Comparison of ENCODE assay signal across 1 cellular context in genomic region chr14:58549358-58549757, GRCh38.
TF ChIP-seq lines count a peak whose summit lies in the region.

No MANE protein-coding gene starts in this region.

TF ChIP-seq in GM23338, 12 proteins besides CTCF, POLR2A, EP300 and RAD21 (continued from another document):
- TF ChIP-seq, protein P1, sequence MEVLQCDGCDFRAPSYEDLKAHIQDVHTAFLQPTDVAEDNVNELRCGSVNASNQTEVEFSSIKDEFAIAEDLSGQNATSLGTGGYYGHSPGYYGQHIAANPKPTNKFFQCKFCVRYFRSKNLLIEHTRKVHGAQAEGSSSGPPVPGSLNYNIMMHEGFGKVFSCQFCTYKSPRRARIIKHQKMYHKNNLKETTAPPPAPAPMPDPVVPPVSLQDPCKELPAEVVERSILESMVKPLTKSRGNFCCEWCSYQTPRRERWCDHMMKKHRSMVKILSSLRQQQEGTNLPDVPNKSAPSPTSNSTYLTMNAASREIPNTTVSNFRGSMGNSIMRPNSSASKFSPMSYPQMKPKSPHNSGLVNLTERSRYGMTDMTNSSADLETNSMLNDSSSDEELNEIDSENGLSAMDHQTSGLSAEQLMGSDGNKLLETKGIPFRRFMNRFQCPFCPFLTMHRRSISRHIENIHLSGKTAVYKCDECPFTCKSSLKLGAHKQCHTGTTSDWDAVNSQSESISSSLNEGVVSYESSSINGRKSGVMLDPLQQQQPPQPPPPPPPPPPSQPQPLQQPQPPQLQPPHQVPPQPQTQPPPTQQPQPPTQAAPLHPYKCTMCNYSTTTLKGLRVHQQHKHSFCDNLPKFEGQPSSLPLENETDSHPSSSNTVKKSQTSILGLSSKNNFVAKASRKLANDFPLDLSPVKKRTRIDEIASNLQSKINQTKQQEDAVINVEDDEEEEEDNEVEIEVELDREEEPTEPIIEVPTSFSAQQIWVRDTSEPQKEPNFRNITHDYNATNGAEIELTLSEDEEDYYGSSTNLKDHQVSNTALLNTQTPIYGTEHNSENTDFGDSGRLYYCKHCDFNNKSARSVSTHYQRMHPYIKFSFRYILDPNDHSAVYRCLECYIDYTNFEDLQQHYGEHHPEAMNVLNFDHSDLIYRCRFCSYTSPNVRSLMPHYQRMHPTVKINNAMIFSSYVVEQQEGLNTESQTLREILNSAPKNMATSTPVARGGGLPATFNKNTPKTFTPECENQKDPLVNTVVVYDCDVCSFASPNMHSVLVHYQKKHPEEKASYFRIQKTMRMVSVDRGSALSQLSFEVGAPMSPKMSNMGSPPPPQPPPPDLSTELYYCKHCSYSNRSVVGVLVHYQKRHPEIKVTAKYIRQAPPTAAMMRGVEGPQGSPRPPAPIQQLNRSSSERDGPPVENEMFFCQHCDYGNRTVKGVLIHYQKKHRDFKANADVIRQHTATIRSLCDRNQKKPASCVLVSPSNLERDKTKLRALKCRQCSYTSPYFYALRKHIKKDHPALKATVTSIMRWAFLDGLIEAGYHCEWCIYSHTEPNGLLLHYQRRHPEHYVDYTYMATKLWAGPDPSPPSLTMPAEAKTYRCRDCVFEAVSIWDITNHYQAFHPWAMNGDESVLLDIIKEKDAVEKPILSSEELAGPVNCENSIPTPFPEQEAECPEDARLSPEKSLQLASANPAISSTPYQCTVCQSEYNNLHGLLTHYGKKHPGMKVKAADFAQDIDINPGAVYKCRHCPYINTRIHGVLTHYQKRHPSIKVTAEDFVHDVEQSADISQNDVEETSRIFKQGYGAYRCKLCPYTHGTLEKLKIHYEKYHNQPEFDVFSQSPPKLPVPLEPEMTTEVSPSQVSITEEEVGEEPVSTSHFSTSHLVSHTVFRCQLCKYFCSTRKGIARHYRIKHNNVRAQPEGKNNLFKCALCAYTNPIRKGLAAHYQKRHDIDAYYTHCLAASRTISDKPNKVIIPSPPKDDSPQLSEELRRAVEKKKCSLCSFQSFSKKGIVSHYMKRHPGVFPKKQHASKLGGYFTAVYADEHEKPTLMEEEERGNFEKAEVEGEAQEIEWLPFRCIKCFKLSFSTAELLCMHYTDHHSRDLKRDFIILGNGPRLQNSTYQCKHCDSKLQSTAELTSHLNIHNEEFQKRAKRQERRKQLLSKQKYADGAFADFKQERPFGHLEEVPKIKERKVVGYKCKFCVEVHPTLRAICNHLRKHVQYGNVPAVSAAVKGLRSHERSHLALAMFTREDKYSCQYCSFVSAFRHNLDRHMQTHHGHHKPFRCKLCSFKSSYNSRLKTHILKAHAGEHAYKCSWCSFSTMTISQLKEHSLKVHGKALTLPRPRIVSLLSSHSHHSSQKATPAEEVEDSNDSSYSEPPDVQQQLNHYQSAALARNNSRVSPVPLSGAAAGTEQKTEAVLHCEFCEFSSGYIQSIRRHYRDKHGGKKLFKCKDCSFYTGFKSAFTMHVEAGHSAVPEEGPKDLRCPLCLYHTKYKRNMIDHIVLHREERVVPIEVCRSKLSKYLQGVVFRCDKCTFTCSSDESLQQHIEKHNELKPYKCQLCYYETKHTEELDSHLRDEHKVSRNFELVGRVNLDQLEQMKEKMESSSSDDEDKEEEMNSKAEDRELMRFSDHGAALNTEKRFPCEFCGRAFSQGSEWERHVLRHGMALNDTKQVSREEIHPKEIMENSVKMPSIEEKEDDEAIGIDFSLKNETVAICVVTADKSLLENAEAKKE (CRISPR knock-in tag; IDR thresholded peaks at IDR 0.05): no peak
- TF ChIP-seq, protein P2, sequence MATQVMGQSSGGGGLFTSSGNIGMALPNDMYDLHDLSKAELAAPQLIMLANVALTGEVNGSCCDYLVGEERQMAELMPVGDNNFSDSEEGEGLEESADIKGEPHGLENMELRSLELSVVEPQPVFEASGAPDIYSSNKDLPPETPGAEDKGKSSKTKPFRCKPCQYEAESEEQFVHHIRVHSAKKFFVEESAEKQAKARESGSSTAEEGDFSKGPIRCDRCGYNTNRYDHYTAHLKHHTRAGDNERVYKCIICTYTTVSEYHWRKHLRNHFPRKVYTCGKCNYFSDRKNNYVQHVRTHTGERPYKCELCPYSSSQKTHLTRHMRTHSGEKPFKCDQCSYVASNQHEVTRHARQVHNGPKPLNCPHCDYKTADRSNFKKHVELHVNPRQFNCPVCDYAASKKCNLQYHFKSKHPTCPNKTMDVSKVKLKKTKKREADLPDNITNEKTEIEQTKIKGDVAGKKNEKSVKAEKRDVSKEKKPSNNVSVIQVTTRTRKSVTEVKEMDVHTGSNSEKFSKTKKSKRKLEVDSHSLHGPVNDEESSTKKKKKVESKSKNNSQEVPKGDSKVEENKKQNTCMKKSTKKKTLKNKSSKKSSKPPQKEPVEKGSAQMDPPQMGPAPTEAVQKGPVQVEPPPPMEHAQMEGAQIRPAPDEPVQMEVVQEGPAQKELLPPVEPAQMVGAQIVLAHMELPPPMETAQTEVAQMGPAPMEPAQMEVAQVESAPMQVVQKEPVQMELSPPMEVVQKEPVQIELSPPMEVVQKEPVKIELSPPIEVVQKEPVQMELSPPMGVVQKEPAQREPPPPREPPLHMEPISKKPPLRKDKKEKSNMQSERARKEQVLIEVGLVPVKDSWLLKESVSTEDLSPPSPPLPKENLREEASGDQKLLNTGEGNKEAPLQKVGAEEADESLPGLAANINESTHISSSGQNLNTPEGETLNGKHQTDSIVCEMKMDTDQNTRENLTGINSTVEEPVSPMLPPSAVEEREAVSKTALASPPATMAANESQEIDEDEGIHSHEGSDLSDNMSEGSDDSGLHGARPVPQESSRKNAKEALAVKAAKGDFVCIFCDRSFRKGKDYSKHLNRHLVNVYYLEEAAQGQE (IDR thresholded peaks at IDR 0.05; ENCODE audit: unreplicated experiment): no peak
- TF ChIP-seq NANOG (IDR thresholded peaks at IDR 0.05; ENCODE audit: borderline replicate concordance) (no peak), JUNB (IDR thresholded peaks at IDR 0.05; ENCODE audit: unreplicated experiment) (no peak), EZH2phosphoT487 (IDR thresholded peaks at IDR 0.05; ENCODE audit: unreplicated experiment) (no peak), ZNF331 (CRISPR knock-in tag; IDR thresholded peaks at IDR 0.05; ENCODE audit: low read depth) (no peak), ZNF114 (CRISPR knock-in tag; IDR thresholded peaks at IDR 0.05) (no peak), STAT1 (IDR thresholded peaks at IDR 0.05; ENCODE audit: unreplicated experiment) (no peak)
- TF ChIP-seq, protein P3, sequence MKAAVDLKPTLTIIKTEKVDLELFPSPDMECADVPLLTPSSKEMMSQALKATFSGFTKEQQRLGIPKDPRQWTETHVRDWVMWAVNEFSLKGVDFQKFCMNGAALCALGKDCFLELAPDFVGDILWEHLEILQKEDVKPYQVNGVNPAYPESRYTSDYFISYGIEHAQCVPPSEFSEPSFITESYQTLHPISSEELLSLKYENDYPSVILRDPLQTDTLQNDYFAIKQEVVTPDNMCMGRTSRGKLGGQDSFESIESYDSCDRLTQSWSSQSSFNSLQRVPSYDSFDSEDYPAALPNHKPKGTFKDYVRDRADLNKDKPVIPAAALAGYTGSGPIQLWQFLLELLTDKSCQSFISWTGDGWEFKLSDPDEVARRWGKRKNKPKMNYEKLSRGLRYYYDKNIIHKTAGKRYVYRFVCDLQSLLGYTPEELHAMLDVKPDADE (IDR thresholded peaks at IDR 0.05): no peak
